ENCODE assay signal across 29 cellular contexts in genomic region chrX:21305799-21306336, GRCh38.
"Had no signal": no experiment of that assay in that cellular context is flagged by ENCODE, and none has a peak within 500 bp of the region (broad histone marks: within the 10 kb centered on the region; RNA-seq: fewer than 3 reads in every experiment).

No MANE protein-coding gene starts in this region.

- H3K9me3 Mint-ChIP-seq: activated B cell treated with CpG ODN at 0.5 μM for 24 hours; activated CD4-positive, alpha-beta memory T cell treated with anti-CD3 and anti-CD28 coated beads, Interleukin-2, amount 10 ng/mL, durations not matched to agents 7 days and 5 days; activated naive CD4-positive, alpha-beta T cell treated with anti-CD3 and anti-CD28 coated beads, Interleukin-2, amount 50 U/mL, for 72 hours; activated naive CD8-positive, alpha-beta T cell treated with anti-CD3 and anti-CD28 coated beads, Interleukin-2, amount 50 U/mL, for 24 hours; activated T-cell treated with anti-CD3 and anti-CD28 coated beads, Interleukin-2, amount 50 U/mL, for 24 hours; activated T-helper 1 cell treated with anti-CD3 and anti-CD28 coated beads, Interleukin-12 subunit alpha, Interleukin-12 subunit beta, Interleukin-2, Interleukin-4 antibody, amounts not matched to agents 30 ng/mL and 10 ng/mL and 1 ng/mL, durations not matched to agents 14 hours and 24 hours and 36 hours; T-helper 1 cell treated with Interleukin-12 subunit alpha and Interleukin-12 subunit beta and Interleukin-4 antibody, amounts not matched to agents 30 μg/mL and 1 μg/mL, for 36 hours had no signal

- H3K4me3 Mint-ChIP-seq: activated B cell treated with CpG ODN at 0.5 μM for 24 hours; activated CD4-positive, alpha-beta memory T cell treated with anti-CD3 and anti-CD28 coated beads, Interleukin-2, amount 10 ng/mL, durations not matched to agents 7 days and 5 days; activated naive CD8-positive, alpha-beta T cell treated with anti-CD3 and anti-CD28 coated beads, Interleukin-2, amount 50 U/mL, for 24 hours; activated T-cell treated with anti-CD3 and anti-CD28 coated beads, Interleukin-2, amount 50 U/mL, for 24 hours; activated T-helper 1 cell treated with anti-CD3 and anti-CD28 coated beads, Interleukin-12 subunit alpha, Interleukin-12 subunit beta, Interleukin-2, Interleukin-4 antibody, amounts not matched to agents 30 ng/mL and 10 ng/mL and 1 ng/mL, durations not matched to agents 14 hours and 24 hours and 36 hours; T-helper 1 cell treated with Interleukin-12 subunit alpha and Interleukin-12 subunit beta and Interleukin-4 antibody, amounts not matched to agents 30 μg/mL and 1 μg/mL, for 36 hours had no signal

- DNase-seq: activated B cell treated with CpG ODN at 0.5 μM for 24 hours; activated CD4-positive, alpha-beta memory T cell treated with anti-CD3 and anti-CD28 coated beads, Interleukin-2, amount 10 ng/mL, durations not matched to agents 7 days and 5 days; activated CD4-positive, alpha-beta T cell treated with anti-CD3 and anti-CD28 coated beads, Interleukin-2, amount 50 U/mL, for 1 hour; activated CD8-positive, alpha-beta memory T cell treated with anti-CD3 and anti-CD28 coated beads, Interleukin-2, amount 50 U/mL, for 48 hours; activated effector memory CD4-positive, alpha-beta T cell treated with anti-CD3 and anti-CD28 coated beads, Interleukin-2, amount 50 U/mL, for 16 hours; activated naive CD4-positive, alpha-beta T cell treated with Interleukin-2 at 50 U/mL for 16 hours; activated naive CD8-positive, alpha-beta T cell treated with anti-CD3 and anti-CD28 coated beads, Interleukin-2, amount 50 U/mL, for 24 hours; activated T-cell treated with anti-CD3 and anti-CD28 coated beads, Interleukin-2, amount 50 U/mL, for 24 hours; amygdala; brain microvascular endothelial cell; cerebellar nuclear complex; NCI-H1092 treated with DMSO at 0.1 percent for 48 hours; NCI-H1417 treated with DMSO at 0.1 percent for 48 hours; NCI-H1694; NCI-H2029; NCI-H2107; NCI-H2171 treated with DMSO at 0.1 percent for 48 hours; NCI-H345; NCI-H510A; NCI-H526 treated with DMSO at 0.1 percent for 48 hours; NK-92 treated with Interleukin-12 subunit alpha and Interleukin-12 subunit beta, amount 100 ng/mL, for 24 hours; PC-9; SHP77 treated with DMSO at 0.1 percent for 48 hours; T1000 had no signal

- ATAC-seq: activated naive CD8-positive, alpha-beta T cell treated with anti-CD3 and anti-CD28 coated beads, Interleukin-2, amount 50 U/mL, for 24 hours had no signal

- H3K27me3 Mint-ChIP-seq: activated B cell treated with CpG ODN at 0.5 μM for 24 hours; activated CD4-positive, alpha-beta memory T cell treated with anti-CD3 and anti-CD28 coated beads, Interleukin-2, amount 10 ng/mL, durations not matched to agents 7 days and 5 days; activated naive CD8-positive, alpha-beta T cell treated with anti-CD3 and anti-CD28 coated beads, Interleukin-2, amount 50 U/mL, for 24 hours had no signal

- H3K4me1 Mint-ChIP-seq: activated B cell treated with CpG ODN at 0.5 μM for 24 hours; activated naive CD8-positive, alpha-beta T cell treated with anti-CD3 and anti-CD28 coated beads, Interleukin-2, amount 50 U/mL, for 24 hours had no signal

- H3K27ac ChIP-seq: brain microvascular endothelial cell, cardiac muscle cell, KMS-11, PC-9 had no signal

- H3K27ac Mint-ChIP-seq: activated B cell treated with CpG ODN at 0.5 μM for 24 hours; activated CD4-positive, alpha-beta memory T cell treated with anti-CD3 and anti-CD28 coated beads, Interleukin-2, amount 10 ng/mL, durations not matched to agents 7 days and 5 days; activated naive CD4-positive, alpha-beta T cell treated with anti-CD3 and anti-CD28 coated beads, Interleukin-2, amount 50 U/mL, for 72 hours; activated naive CD8-positive, alpha-beta T cell treated with anti-CD3 and anti-CD28 coated beads, Interleukin-2, amount 50 U/mL, for 24 hours; activated T-cell treated with anti-CD3 and anti-CD28 coated beads, Interleukin-2, amount 50 U/mL, for 24 hours; activated T-helper 1 cell treated with anti-CD3 and anti-CD28 coated beads, Interleukin-12 subunit alpha, Interleukin-12 subunit beta, Interleukin-2, Interleukin-4 antibody, amounts not matched to agents 30 ng/mL and 10 ng/mL and 1 ng/mL, durations not matched to agents 14 hours and 24 hours and 36 hours; T-helper 1 cell treated with Interleukin-12 subunit alpha and Interleukin-12 subunit beta and Interleukin-4 antibody, amounts not matched to agents 30 μg/mL and 1 μg/mL, for 36 hours had no signal

- H3K27me3 ChIP-seq: brain microvascular endothelial cell, cardiac muscle cell had no signal

- H3K36me3 ChIP-seq: brain microvascular endothelial cell, cardiac muscle cell had no signal

- H3K36me3 Mint-ChIP-seq: activated naive CD4-positive, alpha-beta T cell treated with anti-CD3 and anti-CD28 coated beads, Interleukin-2, amount 50 U/mL, for 72 hours had no signal

- H3K4me3 ChIP-seq: cardiac muscle cell, PC-9 had no signal
